In genomic region chr9:136541179-136541578, GRCh38 we compare ENCODE assay signal across 12 cellular contexts. TPM values are rescaled to one million over a fixed set of nuclear protein-coding genes. Genes with fewer than 3 reads are reported as not detected.
DNase-seq lines count a peak whose midpoint lies in the region; ATAC-seq and TF ChIP-seq lines count a peak whose summit lies in the region.
"Had no signal": no experiment of that assay in that cellular context is flagged by ENCODE, and none has a peak within 500 bp of the region (broad histone marks: within the 10 kb centered on the region; RNA-seq: fewer than 3 reads in every experiment).

No MANE protein-coding gene starts in this region.

- H3K4me3 ChIP-seq in CD4-positive, CD25-positive, alpha-beta regulatory T cell (ENCODE audit: low read depth, low read length) = no peak overlapping the region
- H3K4me3 ChIP-seq in Peyer's patch (no peak overlapping the region), dorsolateral prefrontal cortex (peak overlapping the region in 19 of 59 donors; percentile 0 to 88 (median 20))
- H3K4me3 ChIP-seq: PC-9 had no signal

- peaks cover 0 to 79% (median 31%) of the 10 kb centered on the region in 4 donors for H3K4me1 Mint-ChIP-seq in CD4-positive, CD25-positive, alpha-beta regulatory T cell
- H3K4me1 Mint-ChIP-seq in neural crest cell = peaks cover 41% of the 10 kb centered on the region

- H3K36me3 Mint-ChIP-seq in CD4-positive, CD25-positive, alpha-beta regulatory T cell = no peaks in the 10 kb centered on the region
- H3K36me3 Mint-ChIP-seq in neural crest cell (ENCODE audit: low read depth) = no peaks in the 10 kb centered on the region

- H3K9me3 Mint-ChIP-seq in CD4-positive, CD25-positive, alpha-beta regulatory T cell = no peaks in the 10 kb centered on the region
- H3K9me3 Mint-ChIP-seq in neural crest cell = no peaks in the 10 kb centered on the region

- no peaks in the 10 kb centered on the region for H3K27me3 ChIP-seq in CD4-positive, CD25-positive, alpha-beta regulatory T cell (ENCODE audit: control insufficient read depth, insufficient read depth, low read length)
- H3K27me3 ChIP-seq in Peyer's patch (no peaks in the 10 kb centered on the region), dorsolateral prefrontal cortex (peaks cover 0 to 17% (median 0%) of the 10 kb centered on the region in 45 donors)

- H3K27ac ChIP-seq in CD4-positive, CD25-positive, alpha-beta regulatory T cell (ENCODE audit: insufficient read depth, low read length, poor library complexity, severe bottlenecking) = peak overlapping the region; percentile 83
- H3K27ac ChIP-seq in Peyer's patch (peak overlapping the region; percentile 81 to 92 (median 83)), dorsolateral prefrontal cortex (peak overlapping the region; percentile 12 to 98 (median 93))
- H3K27ac ChIP-seq: PC-9, VCaP had no signal

- intact Hi-C loops in dorsolateral prefrontal cortex (cut with DNase I) = no loop called here

- TF ChIP-seq CTCF in Peyer's patch (IDR thresholded peaks at IDR 0.05) (no peak), dorsolateral prefrontal cortex (IDR thresholded peaks at IDR 0.05 in 54 of 56, conservative IDR thresholded peaks at IDR 0.05 in 2 of 56; ENCODE audit: low read depth in 1 of 56, partially characterized antibody in 56 of 56) (no peak), neural crest cell (conservative IDR thresholded peaks at IDR 0.05) (no peak)

- no peak for TF ChIP-seq POLR2A in Peyer's patch (IDR thresholded peaks at IDR 0.05)

- peak overlapping the region; percentile 52 to 69 (median 69) for H3K27ac Mint-ChIP-seq in CD4-positive, CD25-positive, alpha-beta regulatory T cell
- H3K27ac Mint-ChIP-seq in neural crest cell (ENCODE audit: unreplicated experiment) = no peak overlapping the region

- H3K9me3 ChIP-seq in CD4-positive, CD25-positive, alpha-beta regulatory T cell (ENCODE audit: control insufficient read depth in 2 of 2, low read length in 2 of 2) = no peaks in the 10 kb centered on the region
- no peaks in the 10 kb centered on the region for H3K9me3 ChIP-seq in Peyer's patch

- H3K27me3 Mint-ChIP-seq in CD4-positive, CD25-positive, alpha-beta regulatory T cell = no peaks in the 10 kb centered on the region
- H3K27me3 Mint-ChIP-seq in neural crest cell (ENCODE audit: low read depth) = no peaks in the 10 kb centered on the region

- peak overlapping the region in 3 of 4 donors; percentile 46 to 87 (median 83) for H3K4me3 Mint-ChIP-seq in CD4-positive, CD25-positive, alpha-beta regulatory T cell
- H3K4me3 Mint-ChIP-seq in neural crest cell = peak overlapping the region; percentile 72

- H3K4me1 ChIP-seq in CD4-positive, CD25-positive, alpha-beta regulatory T cell (ENCODE audit: control insufficient read depth, insufficient read depth, low read length, poor library complexity, severe bottlenecking) = peaks cover 86% of the 10 kb centered on the region
- H3K4me1 ChIP-seq in Peyer's patch = peaks cover 4 to 82% (median 42%) of the 10 kb centered on the region in 4 donors

- H3K36me3 ChIP-seq in CD4-positive, CD25-positive, alpha-beta regulatory T cell (ENCODE audit: control insufficient read depth, insufficient read depth, low read length) = peaks cover 9% of the 10 kb centered on the region
- H3K36me3 ChIP-seq in Peyer's patch = peaks cover 0 to 7% (median 0%) of the 10 kb centered on the region in 3 donors

- no peak for ATAC-seq in CD4-positive, CD25-positive, alpha-beta regulatory T cell (ENCODE audit: low read depth in 2 of 2)
- ATAC-seq in GM18868 (IDR thresholded peaks at IDR 0.05; ENCODE audit: unreplicated experiment) (no peak), HG02840 (IDR thresholded peaks at IDR 0.05; ENCODE audit: low FRiP score, unreplicated experiment) (no peak)

- DNase-seq in CD4-positive, CD25-positive, alpha-beta regulatory T cell = no peak
- no peak for DNase-seq in Peyer's patch
- no peak for DNase-seq in dorsolateral prefrontal cortex
- DNase-seq in neural crest cell (ENCODE audit: low read depth, low spot score) = no peak
- no peak for DNase-seq in SW 1271 (lab: John Stamatoyannopoulos, UW)
- no peak for DNase-seq in GM03348 (ENCODE audit: low spot score)
- DNase-seq: DMS79, NCI-H187, PC-9 had no signal

RNA-seq across cellular contexts. Expression of gene NOTCH1, which starts 4.7 kb away (rescaled TPM):
- total RNA-seq in CD4-positive, CD25-positive, alpha-beta regulatory T cell = 52.3 TPM
- polyA plus RNA-seq in CD4-positive, CD25-positive, alpha-beta regulatory T cell = 1 to 10 TPM; 1.2 to 1.7 (median 1.5) TPM
- total RNA-seq in Peyer's patch (10 to 100 TPM; 38.2 to 95.7 (median 53.8) TPM), dorsolateral prefrontal cortex (10 to 100 TPM; 24.0 to 92.1 (median 38.8) TPM), neural crest cell (99.0 and 99.7 TPM in 2 replicates)

RNA-seq across cellular contexts. Expression of gene SEC16A, which starts 58.3 kb away (rescaled TPM):
- total RNA-seq in CD4-positive, CD25-positive, alpha-beta regulatory T cell = 74.4 TPM
- 10 to 100 TPM; 17.7 to 22.7 (median 21.1) TPM for polyA plus RNA-seq in CD4-positive, CD25-positive, alpha-beta regulatory T cell
- total RNA-seq in Peyer's patch = 10 to 100 TPM; 63.5 to 80.8 (median 74.6) TPM
- 10 to 100 TPM; 52.6 to 89.0 (median 68.2) TPM for total RNA-seq in dorsolateral prefrontal cortex
- total RNA-seq in neural crest cell = 77.2 and 79.4 TPM in 2 replicates
